In genomic region chr2:223837290-223838061, GRCh38 we compare ENCODE assay signal across 8 cellular contexts. TPM values are rescaled to one million over a fixed set of nuclear protein-coding genes. Genes with fewer than 3 reads are reported as not detected.
A peak's percentile ranks its signal among the peaks of the same experiment; 100 is the strongest.
DNase-seq lines count a peak whose midpoint lies in the region; ATAC-seq, FAIRE-seq and TF ChIP-seq lines count a peak whose summit lies in the region.

Gene AP1S3 (minus strand): TSS chr2:223837582. CDS start chr2:223837450, 132 bp downstream.

- H3K4me3 ChIP-seq in AG10803 (ENCODE audit: low read length) (peak within 1 kb of the TSS; percentile 65), choroid plexus epithelial cell (ENCODE audit: low read depth, low read length) (peak within 1 kb of the TSS; percentile 72), HepG2 (replicated peaks in 1 of 3; ENCODE audit: insufficient read depth in 1 of 3, low read depth in 2 of 3, low read length in 3 of 3) (peak within 1 kb of the TSS; percentile 78 to 89 (median 79))

- peak within 1 kb of the TSS; percentile 41 for H3K9ac ChIP-seq in HepG2 (ENCODE audit: insufficient read depth, low read depth, low read length)

- DNase-seq in AG10803 (ENCODE audit: low read depth) (peak; percentile 28), NCI-H2227 (lab: John Stamatoyannopoulos, UW; ENCODE audit: unreplicated experiment) (peak; percentile 81), choroid plexus epithelial cell (ENCODE audit: low read depth) (peak; percentile 53), HepG2 (ENCODE audit: low spot score) (peak; percentile 69)
- DNase-seq in activated CD4-positive, alpha-beta T cell treated with anti-CD3 and anti-CD28 coated beads for 36 hours, result peak; percentile 88
- peak; percentile 70 for DNase-seq in stimulated activated CD4-positive, alpha-beta T cell treated with anti-CD3 and anti-CD28 coated beads, Interleukin-4, amount 100 ng/mL, for 24 hours

- CTCF ChIA-PET in activated CD4-positive, alpha-beta T cell treated with anti-CD3 and anti-CD28 coated beads for 36 hours (lab: Charles Lee), result interaction anchor here (1.0 kb wide), 1 partner anchor 447 kb away, joined by 3 read pairs; no protein-coding TSS in a partner anchor
- CTCF ChIA-PET in HepG2 (lab: Yijun Ruan, JAX; ENCODE audit: low intra/inter-chr PET ratio, low total read pairs), result interaction anchor here (1.2 kb wide), 1 partner anchor 24 kb away, joined by 3 read pairs; no protein-coding TSS in a partner anchor

- no peaks in the 10 kb centered on the region; a peak in 1 of 5 replicates for H3K27me3 ChIP-seq in HepG2 (ENCODE audit: control insufficient read depth in 1 of 2, insufficient read depth in 2 of 2, low read length in 2 of 2)

- H3K4me1 ChIP-seq in HepG2 (ENCODE audit: insufficient read depth, low read length), result peaks cover 29% of the 10 kb centered on the region

- ATAC-seq in GM18873 (IDR thresholded peaks at IDR 0.05; ENCODE audit: low FRiP score, unreplicated experiment), result peak; percentile 66
- ATAC-seq in HG03103 (IDR thresholded peaks at IDR 0.05; ENCODE audit: low read depth, unreplicated experiment), result peak; percentile 52
- peak; percentile 98 for ATAC-seq in activated CD4-positive, alpha-beta T cell treated with anti-CD3 and anti-CD28 coated beads for 36 hours
- peak; percentile 94 for ATAC-seq in HepG2

- H3K79me2 ChIP-seq in HepG2 (ENCODE audit: insufficient read depth, low read length), result peaks cover 1% of the 10 kb centered on the region

- H3K4me1 Mint-ChIP-seq in activated CD4-positive, alpha-beta T cell treated with anti-CD3 and anti-CD28 coated beads for 36 hours, result peaks cover 13% of the 10 kb centered on the region

- 1% methylated on average over 66 of the region's 82 CpGs for WGBS in HepG2 (ENCODE audit: low lambda C conversion rate)

- no peak for TF ChIP-seq CTCF in AG10803 (conservative IDR thresholded peaks at IDR 0.05; ENCODE audit: low read length)
- TF ChIP-seq CTCF in choroid plexus epithelial cell (conservative IDR thresholded peaks at IDR 0.05; ENCODE audit: low read depth, low read length), result no peak
- peak; percentile 71 for TF ChIP-seq CTCF in HepG2 (CRISPR knock-in tag; IDR thresholded peaks at IDR 0.05)

- no TSS peak for BruUV-seq in HepG2 (replicated peaks; lab: Mats Ljungman, UMichigan)

- H4K20me1 ChIP-seq in HepG2 (ENCODE audit: insufficient read depth, low read length), result no peaks in the 10 kb centered on the region

- no peaks in the 10 kb centered on the region for H3K36me3 Mint-ChIP-seq in activated CD4-positive, alpha-beta T cell treated with anti-CD3 and anti-CD28 coated beads for 36 hours (ENCODE audit: low read depth)

- peak within 1 kb of the TSS; percentile 86 for H3K4me3 Mint-ChIP-seq in activated CD4-positive, alpha-beta T cell treated with anti-CD3 and anti-CD28 coated beads for 36 hours

- peak; percentile 43 for FAIRE-seq in HepG2 (lab: Jason Lieb, UNC)

- TF ChIP-seq RAD21 in HepG2 (CRISPR knock-in tag; IDR thresholded peaks at IDR 0.05), result peak; percentile 76

- H3K27ac ChIP-seq in HepG2 (ENCODE audit: extremely low read length, insufficient read depth, low read length), result no peak within 1 kb of the TSS

- no peaks in the 10 kb centered on the region for H3K27me3 Mint-ChIP-seq in activated CD4-positive, alpha-beta T cell treated with anti-CD3 and anti-CD28 coated beads for 36 hours

- TF ChIP-seq EP300 in HepG2 (IDR thresholded peaks at IDR 0.05; ENCODE audit: low read depth in 2 of 2, low read length in 2 of 2), result no peak
- TF ChIP-seq EP300 in HepG2 (CRISPR knock-in tag; IDR thresholded peaks at IDR 0.05; ENCODE audit: borderline replicate concordance), result no peak

- intact Hi-C loops in activated CD4-positive, alpha-beta T cell treated with anti-CD3 and anti-CD28 coated beads for 36 hours (cut with DNase I, micrococcal nuclease), result loop anchor here (1.0 to 5.0 kb wide), 5 partner anchors 22 to 1180 kb away; partner anchors contain the start of genes FARSB (in 1 of the 2) and MRPL44 (in 1 of the 2)
- intact Hi-C loops in HepG2 (cut with micrococcal nuclease; ENCODE audit: unreplicated experiment), result loop anchor here (2.0 to 5.0 kb wide), 4 partner anchors 23 to 95 kb away; no protein-coding TSS in a partner anchor

- POLR2A ChIA-PET in activated CD4-positive, alpha-beta T cell treated with anti-CD3 and anti-CD28 coated beads for 36 hours (lab: Charles Lee), result interaction anchor here (0.6 kb wide), 1 partner anchor 630 kb away, joined by 4 read pairs; no protein-coding TSS in a partner anchor
- POLR2A ChIA-PET in HepG2 (lab: Yijun Ruan, JAX), result interaction anchor here (0.6 to 2.6 kb wide), 4 partner anchors 14 to 23 kb away, joined by 3 to 18 read pairs (median 4); no protein-coding TSS in a partner anchor

- H3K4me2 ChIP-seq in HepG2 (ENCODE audit: low read depth, low read length), result peak within 1 kb of the TSS; percentile 96

- no peaks in the 10 kb centered on the region for H3K9me3 Mint-ChIP-seq in activated CD4-positive, alpha-beta T cell treated with anti-CD3 and anti-CD28 coated beads for 36 hours (ENCODE audit: low read depth)

- no peaks in the 10 kb centered on the region for H3K36me3 ChIP-seq in HepG2 (replicated peaks in 1 of 2; ENCODE audit: control insufficient read depth in 1 of 2, insufficient read depth in 2 of 2, low read length in 2 of 2)

- peak within 1 kb of the TSS; percentile 82 for H3K27ac Mint-ChIP-seq in activated CD4-positive, alpha-beta T cell treated with anti-CD3 and anti-CD28 coated beads for 36 hours

- peak within 1 kb of the TSS; percentile 70 for H2AFZ ChIP-seq in HepG2 (ENCODE audit: low read length)

- TF ChIP-seq POLR2A in HepG2 (IDR thresholded peaks at IDR 0.05; ENCODE audit: insufficient read depth in 1 of 2, low read depth in 2 of 2, low read length in 2 of 2), result peak; percentile 57 to 64; a peak in 3 of 4 replicates

- in situ Hi-C loops in HepG2 (cut with HindIII; ENCODE audit: extremely low pct_ligation_motif_present, low pct_unique_long_range_greater_than_20kb), result no loop called here

- no peaks in the 10 kb centered on the region for H3K9me3 ChIP-seq in HepG2 (ENCODE audit: low read length)

TF ChIP-seq in HepG2, 621 proteins besides CTCF, POLR2A, EP300 and RAD21 (continues in another document):
- no peak for TF ChIP-seq PHF5A (CRISPR knock-in tag; IDR thresholded peaks at IDR 0.05; ENCODE audit: low read depth, unreplicated experiment)
- no peak for TF ChIP-seq LCORL (IDR thresholded peaks at IDR 0.05)
- TF ChIP-seq LCORL (CRISPR knock-in tag; IDR thresholded peaks at IDR 0.05), result peak; percentile 27; the same call in 1 of the 2 replicates
- peak; percentile 45 for TF ChIP-seq ZNF883 (CRISPR knock-in tag; IDR thresholded peaks at IDR 0.05; ENCODE audit: not compliant biosample characterization)
- peak; percentile 14 for TF ChIP-seq MXD1 (CRISPR knock-in tag; IDR thresholded peaks at IDR 0.05)
- no peak for TF ChIP-seq ZNF260 (CRISPR knock-in tag; IDR thresholded peaks at IDR 0.05; ENCODE audit: borderline replicate concordance, low read depth)
- peak; percentile 37 for TF ChIP-seq ZSCAN31 (CRISPR knock-in tag; IDR thresholded peaks at IDR 0.05; ENCODE audit: low read depth)

RNA-seq across cellular contexts. Expression of gene AP1S3, which starts in this region (rescaled TPM):
- total RNA-seq in activated CD4-positive, alpha-beta T cell treated with anti-CD3 and anti-CD28 coated beads for 36 hours, result 10 to 100 TPM in 1 of 2 experiments, 1 to 10 TPM in 1; 8.8 to 10.1 TPM
- 16.3 and 26.3 TPM in 2 replicates for total RNA-seq in HepG2 (2016; rRNA removed; fragmentation: Illumina TruSeq; extraction: Trizol)
- total RNA-seq in HepG2 (2016; cell fraction: cytosol; rRNA removed; fragmentation: Illumina TruSeq; extraction: Trizol; ENCODE audit: low read depth), result 6.3 and 6.8 TPM in 2 replicates
- total RNA-seq in HepG2 (2016; cell fraction: insoluble cytoplasmic fraction; rRNA removed; fragmentation: Illumina TruSeq; extraction: Trizol), result 16.9 and 26.4 TPM in 2 replicates
- total RNA-seq in HepG2 (2016; cell fraction: membrane; rRNA removed; fragmentation: Illumina TruSeq; extraction: Trizol), result 10.6 and 12.4 TPM in 2 replicates
- total RNA-seq in HepG2 (2016; cell fraction: nucleus; rRNA removed; fragmentation: Illumina TruSeq; extraction: Trizol), result 10.5 and 13.1 TPM in 2 replicates
- polyA plus RNA-seq in HepG2 (2011; rRNA removed), result 2.9 and 3.0 TPM in 2 replicates
- 2.0 and 2.4 TPM in 2 replicates for polyA plus RNA-seq in HepG2 (2011; cell fraction: cytosol; rRNA removed)
- polyA plus RNA-seq in HepG2 (2011; cell fraction: nucleus; rRNA removed), result 1.2 TPM in 2 replicates
- 2.1 and 3.0 TPM in 2 replicates for polyA plus RNA-seq in HepG2 (2012)
- 1.8 and 2.4 TPM in 2 replicates for polyA plus RNA-seq in HepG2 (2016; cell fraction: cytosol; fragmentation: Illumina TruSeq; extraction: Trizol; ENCODE audit: low read depth)
- polyA plus RNA-seq in HepG2 (2016; cell fraction: insoluble cytoplasmic fraction; fragmentation: Illumina TruSeq; extraction: Trizol; ENCODE audit: low read depth), result 17.8 and 18.6 TPM in 2 replicates
- polyA plus RNA-seq in HepG2 (2016; cell fraction: membrane; fragmentation: Illumina TruSeq; extraction: Trizol; ENCODE audit: low read depth), result 4.3 and 5.4 TPM in 2 replicates
- polyA plus RNA-seq in HepG2 (2016; cell fraction: nucleus; fragmentation: Illumina TruSeq; extraction: Trizol; ENCODE audit: insufficient read depth, low read depth), result 8.0 and 11.0 TPM in 2 replicates
- 3.3 and 6.3 TPM in 2 replicates for polyA minus RNA-seq in HepG2 (2011; rRNA and poly(A)+ RNA removed; ENCODE audit: low replicate concordance)
- polyA minus RNA-seq in HepG2 (2011; cell fraction: cytosol; rRNA and poly(A)+ RNA removed), result 3.7 and 4.2 TPM in 2 replicates
- polyA minus RNA-seq in HepG2 (2011; cell fraction: nucleus; rRNA and poly(A)+ RNA removed), result 3.2 and 8.6 TPM in 2 replicates

Comparison
In these comparisons a context has a peak if more than half of its experiments do, and no peak if none do; other contexts are left out.
1. DNase-seq: peak in every context shown above with its lines; median percentile 88 in activated CD4-positive, alpha-beta T cell treated with anti-CD3 and anti-CD28 coated beads for 36 hours; 81 in NCI-H2227; 70 in stimulated activated CD4-positive, alpha-beta T cell treated with anti-CD3 and anti-CD28 coated beads, Interleukin-4, amount 100 ng/mL, for 24 hours; 69 in HepG2; 53 in choroid plexus epithelial cell; 28 in AG10803.